8 cellular contexts compared by ENCODE assay signal in genomic region chr14:52131640-52132320, GRCh38.
DNase-seq lines count a peak whose midpoint lies in the region; ATAC-seq and TF ChIP-seq lines count a peak whose summit lies in the region.

No MANE protein-coding gene starts in this region.

- intact Hi-C loops in PC-9 (cut with micrococcal nuclease; ENCODE audit: unreplicated experiment) = loop anchor here (1.0 to 10.0 kb wide), 4 partner anchors 135 to 848 kb away; no protein-coding TSS in a partner anchor
- intact Hi-C loops in gastrocnemius medialis (cut with DNase I; ENCODE audit: low total_unique reads) = loop anchor here (1.0 kb wide), 1 partner anchor 135 kb away; no protein-coding TSS in a partner anchor
- intact Hi-C loops in activated T-helper 2 cell treated with anti-CD3 and anti-CD28 coated beads, Interferon-gamma antibody, Interleukin-2, Interleukin-4, amounts not matched to agents 10 μg/mL and 5 μg/mL and 100 μg/mL, durations not matched to agents 14 hours and 24 hours and 36 hours (cut with micrococcal nuclease) = no loop called here

- ATAC-seq in gastrocnemius medialis = no peak
- ATAC-seq in GM21390 (IDR thresholded peaks at IDR 0.05; ENCODE audit: unreplicated experiment) = no peak

- H3K27me3 Mint-ChIP-seq in activated T-helper 2 cell treated with anti-CD3 and anti-CD28 coated beads, Interferon-gamma antibody, Interleukin-2, Interleukin-4, amounts not matched to agents 10 μg/mL and 5 μg/mL and 100 μg/mL, durations not matched to agents 14 hours and 24 hours and 36 hours (ENCODE audit: low read depth) = peaks cover 13% of the 10 kb centered on the region

- H3K4me3 ChIP-seq in PC-9 (no peak overlapping the region), astrocyte of the cerebellum (ENCODE audit: low read depth, low read length) (no peak overlapping the region), hepatocyte (no peak overlapping the region), gastrocnemius medialis (no peak overlapping the region)

- peaks cover 4% of the 10 kb centered on the region for H3K4me1 Mint-ChIP-seq in activated T-helper 2 cell treated with anti-CD3 and anti-CD28 coated beads, Interferon-gamma antibody, Interleukin-2, Interleukin-4, amounts not matched to agents 10 μg/mL and 5 μg/mL and 100 μg/mL, durations not matched to agents 14 hours and 24 hours and 36 hours (ENCODE audit: low read depth)

- H3K79me2 ChIP-seq in PC-9 (ENCODE audit: low read depth) (no peaks in the 10 kb centered on the region), hepatocyte (no peaks in the 10 kb centered on the region)

- H3K9me3 Mint-ChIP-seq in activated T-helper 2 cell treated with anti-CD3 and anti-CD28 coated beads, Interferon-gamma antibody, Interleukin-2, Interleukin-4, amounts not matched to agents 10 μg/mL and 5 μg/mL and 100 μg/mL, durations not matched to agents 14 hours and 24 hours and 36 hours = peaks cover 17% of the 10 kb centered on the region

- WGBS in hepatocyte (ENCODE audit: low lambda C conversion rate, missing lambda C conversion rate) = 28% methylated on average over 13 of the region's 13 CpGs

- no TSS peak for BruUV-seq in PC-9 (replicated peaks; lab: Mats Ljungman, UMichigan)

- no peaks in the 10 kb centered on the region for H4K20me1 ChIP-seq in PC-9 (ENCODE audit: insufficient read depth)
- no peaks in the 10 kb centered on the region for H4K20me1 ChIP-seq in hepatocyte (ENCODE audit: insufficient read depth, poor library complexity, severe bottlenecking)

- H3K36me3 ChIP-seq in PC-9 (ENCODE audit: low read depth) (no peaks in the 10 kb centered on the region), hepatocyte (replicated peaks; ENCODE audit: insufficient read depth, low read depth) (no peaks in the 10 kb centered on the region), gastrocnemius medialis (no peaks in the 10 kb centered on the region)

- H3K27ac ChIP-seq in PC-9 (no peak overlapping the region), hepatocyte (no peak overlapping the region), gastrocnemius medialis (no peak overlapping the region)

- no peak overlapping the region for H3K27ac Mint-ChIP-seq in activated T-helper 2 cell treated with anti-CD3 and anti-CD28 coated beads, Interferon-gamma antibody, Interleukin-2, Interleukin-4, amounts not matched to agents 10 μg/mL and 5 μg/mL and 100 μg/mL, durations not matched to agents 14 hours and 24 hours and 36 hours

- H3K36me3 Mint-ChIP-seq in activated T-helper 2 cell treated with anti-CD3 and anti-CD28 coated beads, Interferon-gamma antibody, Interleukin-2, Interleukin-4, amounts not matched to agents 10 μg/mL and 5 μg/mL and 100 μg/mL, durations not matched to agents 14 hours and 24 hours and 36 hours (ENCODE audit: low read depth) = peaks cover 3% of the 10 kb centered on the region

- TF ChIP-seq POLR2A in gastrocnemius medialis (IDR thresholded peaks at IDR 0.05) = no peak

- H2AFZ ChIP-seq in PC-9 = peak overlapping the region; percentile 14; the same call in 1 of the 2 replicates
- peak overlapping the region; percentile 49 for H2AFZ ChIP-seq in hepatocyte

- H3K27me3 ChIP-seq in PC-9 (ENCODE audit: insufficient read depth, low read depth) = no peaks in the 10 kb centered on the region
- no peaks in the 10 kb centered on the region for H3K27me3 ChIP-seq in hepatocyte
- H3K27me3 ChIP-seq in gastrocnemius medialis = no peaks in the 10 kb centered on the region

- DNase-seq in D341Med (ENCODE audit: low spot score) = peak; percentile 84
- DNase-seq in KBM-7 = peak; percentile 65
- peak; percentile 52 to 78 for DNase-seq in PC-9
- DNase-seq in astrocyte of the cerebellum (ENCODE audit: low read depth) = peak; percentile 93
- peak; percentile 95 for DNase-seq in hepatocyte (ENCODE audit: low spot score)
- peak; percentile 26 to 42 for DNase-seq in gastrocnemius medialis
- DNase-seq in activated T-helper 2 cell treated with anti-CD3 and anti-CD28 coated beads, Interferon-gamma antibody, Interleukin-2, Interleukin-4, amounts not matched to agents 10 μg/mL and 5 μg/mL and 100 μg/mL, durations not matched to agents 14 hours and 24 hours and 36 hours (ENCODE audit: low spot score) = no peak

- H3K9me3 ChIP-seq in PC-9 (ENCODE audit: insufficient read depth, low read depth) (no peaks in the 10 kb centered on the region), hepatocyte (ENCODE audit: low read depth) (no peaks in the 10 kb centered on the region), gastrocnemius medialis (no peaks in the 10 kb centered on the region)

- H3K9me2 ChIP-seq in PC-9 (ENCODE audit: insufficient read depth) (no peaks in the 10 kb centered on the region), hepatocyte (replicated peaks; ENCODE audit: insufficient read depth) (no peaks in the 10 kb centered on the region)

- POLR2A ChIA-PET in PC-9 (lab: Charles Lee; ENCODE audit: unreplicated experiment) = no interaction called here

- no peak overlapping the region for H3K4me3 Mint-ChIP-seq in activated T-helper 2 cell treated with anti-CD3 and anti-CD28 coated beads, Interferon-gamma antibody, Interleukin-2, Interleukin-4, amounts not matched to agents 10 μg/mL and 5 μg/mL and 100 μg/mL, durations not matched to agents 14 hours and 24 hours and 36 hours (ENCODE audit: low read depth)

- CTCF ChIA-PET in PC-9 (lab: Charles Lee) = interaction anchor here (0.6 to 1.4 kb wide), 3 partner anchors 124 to 1308 kb away, joined by 3 to 12 read pairs (median 5); no protein-coding TSS in a partner anchor

- no peaks in the 10 kb centered on the region; the same call in 1 of the 2 replicates for H3K4me1 ChIP-seq in PC-9 (replicated peaks; ENCODE audit: insufficient read depth)
- H3K4me1 ChIP-seq in hepatocyte (ENCODE audit: insufficient read depth) = no peaks in the 10 kb centered on the region
- H3K4me1 ChIP-seq in gastrocnemius medialis = no peaks in the 10 kb centered on the region

- peak overlapping the region; percentile 47; the same call in 1 of the 2 replicates for H3K4me2 ChIP-seq in PC-9
- peak overlapping the region; percentile 55 for H3K4me2 ChIP-seq in hepatocyte

- peak; percentile 75 for TF ChIP-seq CTCF in PC-9 (conservative IDR thresholded peaks at IDR 0.05)
- peak; percentile 76 for TF ChIP-seq CTCF in astrocyte of the cerebellum (IDR thresholded peaks at IDR 0.05; ENCODE audit: low read depth, low read length, missing control alignments)
- peak; percentile 96 for TF ChIP-seq CTCF in hepatocyte (IDR thresholded peaks at IDR 0.05; ENCODE audit: poor library complexity)
- TF ChIP-seq CTCF in gastrocnemius medialis (IDR thresholded peaks at IDR 0.05 in 4 of 5, conservative IDR thresholded peaks at IDR 0.05 in 1 of 5) = peak; percentile 29 to 60 (median 52)

- in situ Hi-C loops in KBM-7 (cut with MboI; ENCODE audit: low pct_unique_long_range_greater_than_20kb, low sequenced_read_pairs) = no loop called here
- in situ Hi-C loops in astrocyte of the cerebellum (cut with HindIII; ENCODE audit: low sequenced_read_pairs) = loop anchor here (5.0 kb wide), 1 partner anchor 139 kb away; no protein-coding TSS in a partner anchor
- in situ Hi-C loops in gastrocnemius medialis (cut with MboI; ENCODE audit: low sequenced_read_pairs in 4 of 4) = loop anchor here (5.0 to 10.0 kb wide), 2 partner anchors 134 to 137 kb away; no protein-coding TSS in a partner anchor

- no peaks in the 10 kb centered on the region for H3F3A ChIP-seq in PC-9 (ENCODE audit: insufficient read depth, low read depth)
